ENCODE assay signal across 12 cellular contexts in the genomic region with DNA sequence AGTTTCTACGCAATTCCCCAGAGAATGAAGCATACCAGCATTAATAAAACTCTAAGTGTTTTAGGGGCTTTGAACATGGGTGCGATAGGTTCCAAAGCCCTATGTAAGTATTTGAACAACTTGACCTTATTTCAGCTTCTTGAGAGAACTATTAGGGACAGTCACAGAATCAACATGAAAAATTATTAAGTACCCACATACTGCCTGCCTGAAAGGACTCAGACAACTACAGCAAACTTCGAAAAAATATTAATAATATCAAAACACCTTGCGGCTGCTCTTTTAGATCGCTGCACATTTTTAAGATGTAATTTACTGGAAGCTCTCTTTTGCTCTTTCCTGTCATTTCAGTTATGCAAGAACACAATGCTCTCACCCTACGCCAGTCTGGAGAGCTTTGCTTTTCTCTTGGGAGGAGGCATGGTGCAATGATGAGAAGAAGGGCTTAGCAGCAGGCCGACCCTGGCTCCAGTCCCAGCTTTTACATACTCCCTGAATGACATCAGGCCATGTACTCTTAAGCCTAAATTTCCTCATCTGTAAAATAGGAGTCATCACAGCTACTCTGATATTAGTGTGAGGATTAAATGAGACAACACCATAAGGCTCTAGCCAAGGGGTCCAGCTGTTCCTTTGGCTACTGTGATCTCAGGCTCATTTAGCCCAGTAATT.
DNase-seq lines count a peak whose midpoint lies in the region; ATAC-seq and TF ChIP-seq lines count a peak whose summit lies in the region.
"Had no signal": no experiment of that assay in that cellular context is flagged by ENCODE, and none has a peak within 500 bp of the region (broad histone marks: within the 10 kb centered on the region; RNA-seq: fewer than 3 reads in every experiment).

No MANE protein-coding gene starts in this region.

- TF ChIP-seq CTCF in colonic mucosa (IDR thresholded peaks at IDR 0.05) = no peak
- no peak for TF ChIP-seq CTCF in lower leg skin (IDR thresholded peaks at IDR 0.05)
- no peak for TF ChIP-seq CTCF in upper lobe of right lung (IDR thresholded peaks at IDR 0.05)

- H3K4me3 ChIP-seq in colonic mucosa (no peak overlapping the region), lower leg skin (ENCODE audit: low read depth, poor library complexity, severe bottlenecking) (no peak overlapping the region), upper lobe of right lung (no peak overlapping the region)
- H3K4me3 ChIP-seq: cardiac muscle cell had no signal

- H3K4me1 ChIP-seq in colonic mucosa (no peaks in the 10 kb centered on the region), upper lobe of right lung (peaks cover 4% of the 10 kb centered on the region)

- TF ChIP-seq POLR2A in lower leg skin (IDR thresholded peaks at IDR 0.05) = no peak

- H3K27ac ChIP-seq in colonic mucosa (no peak overlapping the region), upper lobe of right lung (no peak overlapping the region)
- H3K27ac ChIP-seq: cardiac muscle cell had no signal

- H3K36me3 ChIP-seq in colonic mucosa = no peaks in the 10 kb centered on the region
- no peaks in the 10 kb centered on the region for H3K36me3 ChIP-seq in upper lobe of right lung
- H3K36me3 ChIP-seq: cardiac muscle cell had no signal

- H3K27me3 ChIP-seq in colonic mucosa (no peaks in the 10 kb centered on the region), upper lobe of right lung (no peaks in the 10 kb centered on the region)
- H3K27me3 ChIP-seq: cardiac muscle cell had no signal

- ATAC-seq in upper lobe of right lung (peak; percentile 93), HG03457 (IDR thresholded peaks at IDR 0.05; ENCODE audit: unreplicated experiment) (no peak)
- ATAC-seq: stimulated activated naive CD8-positive, alpha-beta T cell treated with anti-CD3 and anti-CD28 coated beads, Interleukin-15, Interleukin-2, amounts not matched to agents 100 U/mL and 50 U/mL, for 24 hours had no signal

- 71 to 72% methylated on average over 7 of the region's 7 CpGs for WGBS in lower leg skin, 2 donors

- DNase-seq in NCI-H2029 (lab: John Stamatoyannopoulos, UW) (peak; percentile 8), NCI-H2029 treated with DMSO at 0.1 percent for 48 hours (lab: John Stamatoyannopoulos, UW) (no peak), colonic mucosa (peak; percentile 49), lower leg skin (ENCODE audit: low spot score in 2 of 2) (peak; percentile 73 to 90), upper lobe of right lung (peak; percentile 77), NCI-H1417 (lab: John Stamatoyannopoulos, UW) (no peak), HPDE6-E6E7 (ENCODE audit: extremely low spot score) (no peak)
- DNase-seq: GDM1; NCI-H1092; stimulated activated naive CD8-positive, alpha-beta T cell treated with anti-CD3 and anti-CD28 coated beads, Interleukin-15, Interleukin-2, amounts not matched to agents 100 U/mL and 50 U/mL, for 24 hours had no signal

- H3K9me3 ChIP-seq in colonic mucosa (no peaks in the 10 kb centered on the region), upper lobe of right lung (no peaks in the 10 kb centered on the region)

- no peak overlapping the region for H3K9ac ChIP-seq in colonic mucosa (ENCODE audit: low read depth in 2 of 2, low read length in 2 of 2)

- intact Hi-C loops in colonic mucosa (cut with DNase I) (no loop called here), lower leg skin (cut with DNase I; ENCODE audit: low total_unique reads) (no loop called here), upper lobe of right lung (cut with DNase I) (no loop called here)

Comparison
In these comparisons a context has a peak if more than half of its experiments do, and no peak if none do; other contexts are left out.
1. DNase-seq: peak in NCI-H2029 (single experiment), colonic mucosa (single experiment), lower leg skin (2 of 2) and upper lobe of right lung (single experiment); none in NCI-H2029 treated with DMSO at 0.1 percent for 48 hours (single experiment), NCI-H1417 (0 of 3) and HPDE6-E6E7 (single experiment).